8 cellular contexts compared by ENCODE assay signal in the genomic region with DNA sequence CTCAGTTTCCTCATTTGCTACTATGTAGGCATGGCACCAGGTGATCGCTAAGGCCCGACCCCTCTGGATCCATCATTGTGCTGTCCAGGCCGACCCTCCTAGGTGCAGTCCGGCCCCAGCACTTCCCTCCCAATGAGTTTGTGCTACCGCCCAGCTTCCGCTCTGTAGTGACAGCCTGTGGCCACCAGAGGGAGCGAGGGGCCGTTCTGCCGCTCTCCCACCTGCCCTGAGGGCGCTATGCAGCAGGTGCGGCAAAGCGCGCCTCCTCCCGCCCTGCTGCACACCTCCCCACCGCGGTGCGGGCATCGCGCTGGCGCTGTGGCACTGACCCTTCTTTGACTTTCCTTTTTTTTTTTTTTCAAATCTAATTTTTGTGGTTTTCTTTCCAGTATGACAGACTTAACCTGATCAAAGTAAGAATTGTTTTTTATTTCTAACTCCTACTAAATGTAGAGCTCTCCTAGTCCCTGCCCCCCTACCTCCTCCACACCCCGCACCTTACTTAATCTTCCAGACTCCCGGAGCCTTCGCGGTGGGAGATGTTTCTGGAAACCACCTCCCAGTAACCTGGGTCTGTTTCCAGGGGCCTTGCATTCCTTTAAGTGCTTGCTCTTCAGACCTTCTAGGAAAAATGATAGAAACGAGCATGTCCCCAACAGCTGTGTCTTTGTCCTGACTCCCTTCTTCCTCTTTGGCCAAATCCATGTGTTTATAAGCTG.
DNase-seq lines count a peak whose midpoint lies in the region; ATAC-seq and TF ChIP-seq lines count a peak whose summit lies in the region.

No MANE protein-coding gene starts in this region.

- peaks cover 0 to 8% of the 10 kb centered on the region in 2 donors for H3K4me1 ChIP-seq in breast epithelium

- H3K9me3 ChIP-seq in breast epithelium: no peaks in the 10 kb centered on the region

- DNase-seq in HFF-Myc (ENCODE audit: extremely low read depth, low read depth) (no peak), NCI-H128 (lab: John Stamatoyannopoulos, UW; ENCODE audit: unreplicated experiment) (peak; percentile 27), breast epithelium (ENCODE audit: low spot score in 2 of 2) (peak; percentile 44 to 79), kidney glomerular epithelial cell (lab: John Stamatoyannopoulos, UW) (peak; percentile 57)
- peak; percentile 17 to 55 (median 30) for DNase-seq in stimulated activated CD4-positive, alpha-beta T cell treated with anti-CD3 and anti-CD28 coated beads, TNF-alpha, amount 100 ng/mL, for 1 hour (ENCODE audit: low read depth in 3 of 3, low spot score in 1 of 3)

- intact Hi-C loops in breast epithelium (cut with DNase I; ENCODE audit: low total_unique reads): no loop called here

- no peak for ATAC-seq in HG03108 (IDR thresholded peaks at IDR 0.05; ENCODE audit: unreplicated experiment)

- H3K4me3 ChIP-seq in GM12875 (ENCODE audit: low read depth, low read length): no peak overlapping the region
- no peak overlapping the region for H3K4me3 ChIP-seq in HFF-Myc (replicated peaks; ENCODE audit: low read depth, low read length)
- H3K4me3 ChIP-seq in breast epithelium: no peak overlapping the region

- TF ChIP-seq CTCF in GM12875 (IDR thresholded peaks at IDR 0.05; ENCODE audit: borderline replicate concordance, insufficient read depth, low read depth, low read length) (peak; percentile 99), HFF-Myc (IDR thresholded peaks at IDR 0.05; ENCODE audit: low read depth, low read length, missing control alignments) (peak; percentile 94), VCaP (conservative IDR thresholded peaks at IDR 0.05) (peak; percentile 99), breast epithelium (IDR thresholded peaks at IDR 0.05) (peak; percentile 45 to 85 (median 81))

- H3K36me3 ChIP-seq in breast epithelium: no peaks in the 10 kb centered on the region

- H3K27ac ChIP-seq in VCaP (no peak overlapping the region), breast epithelium (no peak overlapping the region)

- TF ChIP-seq POLR2A in breast epithelium (IDR thresholded peaks at IDR 0.05): no peak

- no peaks in the 10 kb centered on the region for H3K27me3 ChIP-seq in breast epithelium
